ENCODE assay signal across 1 cellular context in genomic region chr5:174533771-174534221, GRCh38.
TF ChIP-seq lines count a peak whose summit lies in the region.

No MANE protein-coding gene starts in this region.

TF ChIP-seq in HEK293, 187 proteins besides CTCF, POLR2A, EP300 and RAD21 (continued from another document and continues in another):
- TF ChIP-seq ZBTB49 (tag by site-specific recombination; IDR thresholded peaks at IDR 0.05; ENCODE audit: low read depth): no peak
- TF ChIP-seq ZNF184 (tag by site-specific recombination; IDR thresholded peaks at IDR 0.05): peak; percentile 74
- no peak for TF ChIP-seq ZNF621 (tag by site-specific recombination; IDR thresholded peaks at IDR 0.05)
- TF ChIP-seq KLF9 (tag by site-specific recombination; IDR thresholded peaks at IDR 0.05; ENCODE audit: low read depth): no peak
- TF ChIP-seq BCL11B (tag by site-specific recombination; IDR thresholded peaks at IDR 0.05; ENCODE audit: low read depth): no peak
- no peak for TF ChIP-seq SP2 (tag by site-specific recombination; IDR thresholded peaks at IDR 0.05)
- no peak for TF ChIP-seq TCF7L2 (IDR thresholded peaks at IDR 0.05; ENCODE audit: borderline replicate concordance, low read depth, low read length)
- TF ChIP-seq ZNF214 (tag by site-specific recombination; IDR thresholded peaks at IDR 0.05; ENCODE audit: borderline replicate concordance): no peak
- no peak for TF ChIP-seq ZNF776 (tag by site-specific recombination; IDR thresholded peaks at IDR 0.05; ENCODE audit: borderline replicate concordance)
- peak; percentile 83 for TF ChIP-seq ZNF639 (tag by site-specific recombination; IDR thresholded peaks at IDR 0.05)
- no peak for TF ChIP-seq ZBTB48 (tag by site-specific recombination; IDR thresholded peaks at IDR 0.05)
- TF ChIP-seq ZNF140 (tag by site-specific recombination; IDR thresholded peaks at IDR 0.05): no peak
- TF ChIP-seq PRDM4 (tag by site-specific recombination; IDR thresholded peaks at IDR 0.05): no peak
- no peak for TF ChIP-seq ZNF202 (tag by site-specific recombination; IDR thresholded peaks at IDR 0.05; ENCODE audit: borderline replicate concordance)
- TF ChIP-seq ZNF426 (tag by site-specific recombination; IDR thresholded peaks at IDR 0.05): no peak
- 0 out of 2 replicates have a peak, but pooled peaks have one; percentile 19 for TF ChIP-seq SP3 (tag by site-specific recombination; IDR thresholded peaks at IDR 0.05)
- TF ChIP-seq ZSCAN18 (tag by site-specific recombination; IDR thresholded peaks at IDR 0.05): no peak
- peak; percentile 61 for TF ChIP-seq ZNF600 (tag by site-specific recombination; IDR thresholded peaks at IDR 0.05)
- no peak for TF ChIP-seq ZBTB11 (tag by site-specific recombination; conservative IDR thresholded peaks at IDR 0.05; ENCODE audit: low read depth)
- TF ChIP-seq ZNF311 (tag by site-specific recombination; IDR thresholded peaks at IDR 0.05; ENCODE audit: borderline replicate concordance): no peak
- TF ChIP-seq ZNF394 (tag by site-specific recombination; IDR thresholded peaks at IDR 0.05; ENCODE audit: borderline replicate concordance): peak; percentile 84; the same call in 1 of the 2 replicates
- no peak for TF ChIP-seq ZNF211 (tag by site-specific recombination; IDR thresholded peaks at IDR 0.05; ENCODE audit: low read depth)
- TF ChIP-seq ZNF518A (tag by site-specific recombination; conservative IDR thresholded peaks at IDR 0.05; ENCODE audit: low read depth): no peak
- no peak for TF ChIP-seq TSHZ1 (tag by site-specific recombination; IDR thresholded peaks at IDR 0.05; ENCODE audit: borderline replicate concordance)
- TF ChIP-seq HOXA7 (CRISPR knock-in tag; IDR thresholded peaks at IDR 0.05; ENCODE audit: borderline replicate concordance): no peak
- TF ChIP-seq ZNF223 (tag by site-specific recombination; IDR thresholded peaks at IDR 0.05): no peak
- no peak for TF ChIP-seq ZNF169 (tag by site-specific recombination; IDR thresholded peaks at IDR 0.05)
- 0 out of 2 replicates have a peak, but pooled peaks have one; percentile 46 for TF ChIP-seq ZSCAN23 (tag by site-specific recombination; IDR thresholded peaks at IDR 0.05)
- peak; percentile 67; the same call in 1 of the 2 replicates for TF ChIP-seq ZNF366 (tag by site-specific recombination; conservative IDR thresholded peaks at IDR 0.05)
- TF ChIP-seq ZNF114 (tag by site-specific recombination; IDR thresholded peaks at IDR 0.05): no peak
- TF ChIP-seq INSM2 (tag by site-specific recombination; IDR thresholded peaks at IDR 0.05): peak; percentile 99
- no peak for TF ChIP-seq ZNF768 (tag by site-specific recombination; IDR thresholded peaks at IDR 0.05)
